1 cellular context compared by ENCODE assay signal in the genomic region with DNA sequence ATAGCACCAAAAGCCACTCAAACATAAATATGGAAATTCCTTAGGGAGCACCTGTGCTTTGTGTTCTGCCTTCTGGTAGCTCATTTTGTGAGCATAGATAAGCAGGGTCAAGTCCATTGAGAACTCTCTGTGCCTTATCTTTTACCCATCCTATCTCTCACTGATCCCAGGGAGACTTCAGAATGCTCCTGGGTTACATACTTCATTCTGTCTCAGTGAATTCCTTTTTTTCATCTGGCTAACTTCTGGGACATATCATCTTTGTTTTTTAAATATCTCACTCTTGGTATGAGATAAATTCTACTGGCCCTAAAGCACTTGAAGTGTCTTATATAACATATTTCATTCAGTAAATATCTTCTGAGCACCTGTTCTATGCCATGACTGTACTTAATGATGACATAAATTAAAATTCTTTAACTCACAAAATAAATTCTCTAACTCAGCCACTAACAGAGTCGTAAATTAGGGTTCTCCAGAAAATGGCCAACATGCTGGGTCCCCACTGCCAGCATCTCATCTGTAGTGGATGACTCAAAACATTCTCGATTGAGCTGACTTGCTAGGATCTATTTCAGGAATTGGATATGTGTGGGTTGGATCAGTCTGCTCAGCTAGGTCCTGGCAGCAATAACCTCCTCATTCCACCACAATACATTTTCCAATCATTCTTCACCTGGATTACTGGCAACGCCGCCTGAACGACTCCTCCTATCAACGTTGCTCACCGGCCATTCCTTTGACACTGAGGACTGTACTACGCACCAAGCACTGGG.
A peak's percentile ranks its signal among the peaks of the same experiment; 100 is the strongest.
TF ChIP-seq lines count a peak whose summit lies in the region.

No MANE protein-coding gene starts in this region.

TF ChIP-seq in HEK293, 187 proteins besides CTCF, POLR2A, EP300 and RAD21 (continued from another document):
- TF ChIP-seq, protein P1, sequence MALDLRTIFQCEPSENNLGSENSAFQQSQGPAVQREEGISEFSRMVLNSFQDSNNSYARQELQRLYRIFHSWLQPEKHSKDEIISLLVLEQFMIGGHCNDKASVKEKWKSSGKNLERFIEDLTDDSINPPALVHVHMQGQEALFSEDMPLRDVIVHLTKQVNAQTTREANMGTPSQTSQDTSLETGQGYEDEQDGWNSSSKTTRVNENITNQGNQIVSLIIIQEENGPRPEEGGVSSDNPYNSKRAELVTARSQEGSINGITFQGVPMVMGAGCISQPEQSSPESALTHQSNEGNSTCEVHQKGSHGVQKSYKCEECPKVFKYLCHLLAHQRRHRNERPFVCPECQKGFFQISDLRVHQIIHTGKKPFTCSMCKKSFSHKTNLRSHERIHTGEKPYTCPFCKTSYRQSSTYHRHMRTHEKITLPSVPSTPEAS (tag by site-specific recombination; IDR thresholded peaks at IDR 0.05), result no peak
- no peak for TF ChIP-seq ZNF274 (IDR thresholded peaks at IDR 0.05; ENCODE audit: low read length)
- TF ChIP-seq ZNF274 (tag by site-specific recombination; IDR thresholded peaks at IDR 0.05; ENCODE audit: borderline replicate concordance), result no peak
- peak; percentile 38; the same call in 1 of the 2 replicates for TF ChIP-seq ZBTB17 (tag by site-specific recombination; IDR thresholded peaks at IDR 0.05)
- TF ChIP-seq BCL11A (tag by site-specific recombination; IDR thresholded peaks at IDR 0.05; ENCODE audit: low read depth), result no peak
- TF ChIP-seq, protein P2, sequence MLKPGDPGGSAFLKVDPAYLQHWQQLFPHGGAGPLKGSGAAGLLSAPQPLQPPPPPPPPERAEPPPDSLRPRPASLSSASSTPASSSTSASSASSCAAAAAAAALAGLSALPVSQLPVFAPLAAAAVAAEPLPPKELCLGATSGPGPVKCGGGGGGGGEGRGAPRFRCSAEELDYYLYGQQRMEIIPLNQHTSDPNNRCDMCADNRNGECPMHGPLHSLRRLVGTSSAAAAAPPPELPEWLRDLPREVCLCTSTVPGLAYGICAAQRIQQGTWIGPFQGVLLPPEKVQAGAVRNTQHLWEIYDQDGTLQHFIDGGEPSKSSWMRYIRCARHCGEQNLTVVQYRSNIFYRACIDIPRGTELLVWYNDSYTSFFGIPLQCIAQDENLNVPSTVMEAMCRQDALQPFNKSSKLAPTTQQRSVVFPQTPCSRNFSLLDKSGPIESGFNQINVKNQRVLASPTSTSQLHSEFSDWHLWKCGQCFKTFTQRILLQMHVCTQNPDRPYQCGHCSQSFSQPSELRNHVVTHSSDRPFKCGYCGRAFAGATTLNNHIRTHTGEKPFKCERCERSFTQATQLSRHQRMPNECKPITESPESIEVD (tag by site-specific recombination; IDR thresholded peaks at IDR 0.05), result peak; percentile 27; the same call in 1 of the 2 replicates
- TF ChIP-seq ZNF529 (tag by site-specific recombination; IDR thresholded peaks at IDR 0.05; ENCODE audit: insufficient replicate concordance), result no peak
